ENCODE assay signal across 2 cellular contexts in the genomic region with DNA sequence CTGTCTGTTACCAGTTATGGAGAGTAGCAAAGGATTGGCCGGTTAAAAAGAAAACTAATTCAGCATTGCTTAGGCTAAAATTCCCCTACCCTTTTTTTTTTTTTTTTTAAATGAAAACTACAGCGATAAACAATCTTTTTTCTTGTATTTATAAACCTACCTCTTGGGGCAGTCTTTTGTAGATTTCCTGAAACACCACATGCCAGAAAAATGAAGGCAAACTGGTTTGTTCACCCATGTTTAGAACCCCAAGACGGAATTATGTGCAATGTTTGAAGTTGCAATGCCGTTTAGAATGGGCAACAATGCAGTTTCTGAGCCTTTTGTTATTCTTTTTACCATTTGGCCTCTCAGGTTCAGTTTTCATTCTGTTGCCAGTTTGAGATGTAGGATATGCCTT.
TF ChIP-seq lines count a peak whose summit lies in the region.

No MANE protein-coding gene starts in this region.

TF ChIP-seq in SK-N-SH, 30 proteins besides CTCF, POLR2A, EP300 and RAD21 (continued from another document):
- TF ChIP-seq, protein P1, sequence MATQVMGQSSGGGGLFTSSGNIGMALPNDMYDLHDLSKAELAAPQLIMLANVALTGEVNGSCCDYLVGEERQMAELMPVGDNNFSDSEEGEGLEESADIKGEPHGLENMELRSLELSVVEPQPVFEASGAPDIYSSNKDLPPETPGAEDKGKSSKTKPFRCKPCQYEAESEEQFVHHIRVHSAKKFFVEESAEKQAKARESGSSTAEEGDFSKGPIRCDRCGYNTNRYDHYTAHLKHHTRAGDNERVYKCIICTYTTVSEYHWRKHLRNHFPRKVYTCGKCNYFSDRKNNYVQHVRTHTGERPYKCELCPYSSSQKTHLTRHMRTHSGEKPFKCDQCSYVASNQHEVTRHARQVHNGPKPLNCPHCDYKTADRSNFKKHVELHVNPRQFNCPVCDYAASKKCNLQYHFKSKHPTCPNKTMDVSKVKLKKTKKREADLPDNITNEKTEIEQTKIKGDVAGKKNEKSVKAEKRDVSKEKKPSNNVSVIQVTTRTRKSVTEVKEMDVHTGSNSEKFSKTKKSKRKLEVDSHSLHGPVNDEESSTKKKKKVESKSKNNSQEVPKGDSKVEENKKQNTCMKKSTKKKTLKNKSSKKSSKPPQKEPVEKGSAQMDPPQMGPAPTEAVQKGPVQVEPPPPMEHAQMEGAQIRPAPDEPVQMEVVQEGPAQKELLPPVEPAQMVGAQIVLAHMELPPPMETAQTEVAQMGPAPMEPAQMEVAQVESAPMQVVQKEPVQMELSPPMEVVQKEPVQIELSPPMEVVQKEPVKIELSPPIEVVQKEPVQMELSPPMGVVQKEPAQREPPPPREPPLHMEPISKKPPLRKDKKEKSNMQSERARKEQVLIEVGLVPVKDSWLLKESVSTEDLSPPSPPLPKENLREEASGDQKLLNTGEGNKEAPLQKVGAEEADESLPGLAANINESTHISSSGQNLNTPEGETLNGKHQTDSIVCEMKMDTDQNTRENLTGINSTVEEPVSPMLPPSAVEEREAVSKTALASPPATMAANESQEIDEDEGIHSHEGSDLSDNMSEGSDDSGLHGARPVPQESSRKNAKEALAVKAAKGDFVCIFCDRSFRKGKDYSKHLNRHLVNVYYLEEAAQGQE (IDR thresholded peaks at IDR 0.05; ENCODE audit: low read depth, low read length) = no peak
- TF ChIP-seq SMC3 (IDR thresholded peaks at IDR 0.05; ENCODE audit: low read depth, low read length) (no peak), GABPA (IDR thresholded peaks at IDR 0.05; ENCODE audit: low read depth) (no peak), JUND (IDR thresholded peaks at IDR 0.05) (no peak), CHD2 (IDR thresholded peaks at IDR 0.05; ENCODE audit: low read length, partially characterized antibody) (no peak), RXRA (IDR thresholded peaks at IDR 0.05; ENCODE audit: borderline replicate concordance, low read depth) (no peak), YY1 (IDR thresholded peaks at IDR 0.05; ENCODE audit: low read depth) (no peak), ELF1 (IDR thresholded peaks at IDR 0.05) (no peak), MXI1 (IDR thresholded peaks at IDR 0.05; ENCODE audit: low read depth, low read length) (no peak), GATA2 (CRISPR knock-in tag; IDR thresholded peaks at IDR 0.05) (no peak), TAF1 (IDR thresholded peaks at IDR 0.05; ENCODE audit: borderline replicate concordance, low read depth, low read length) (no peak), RFX5 (IDR thresholded peaks at IDR 0.05; ENCODE audit: low read length) (no peak), MEF2A (IDR thresholded peaks at IDR 0.05; ENCODE audit: borderline replicate concordance, low read depth) (no peak), RCOR1 (IDR thresholded peaks at IDR 0.05; ENCODE audit: low read length) (no peak)
- TF ChIP-seq, protein P2, sequence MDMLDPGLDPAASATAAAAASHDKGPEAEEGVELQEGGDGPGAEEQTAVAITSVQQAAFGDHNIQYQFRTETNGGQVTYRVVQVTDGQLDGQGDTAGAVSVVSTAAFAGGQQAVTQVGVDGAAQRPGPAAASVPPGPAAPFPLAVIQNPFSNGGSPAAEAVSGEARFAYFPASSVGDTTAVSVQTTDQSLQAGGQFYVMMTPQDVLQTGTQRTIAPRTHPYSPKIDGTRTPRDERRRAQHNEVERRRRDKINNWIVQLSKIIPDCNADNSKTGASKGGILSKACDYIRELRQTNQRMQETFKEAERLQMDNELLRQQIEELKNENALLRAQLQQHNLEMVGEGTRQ (IDR thresholded peaks at IDR 0.05; ENCODE audit: borderline replicate concordance, low read depth, low read length) = no peak
- TF ChIP-seq, protein P3, sequence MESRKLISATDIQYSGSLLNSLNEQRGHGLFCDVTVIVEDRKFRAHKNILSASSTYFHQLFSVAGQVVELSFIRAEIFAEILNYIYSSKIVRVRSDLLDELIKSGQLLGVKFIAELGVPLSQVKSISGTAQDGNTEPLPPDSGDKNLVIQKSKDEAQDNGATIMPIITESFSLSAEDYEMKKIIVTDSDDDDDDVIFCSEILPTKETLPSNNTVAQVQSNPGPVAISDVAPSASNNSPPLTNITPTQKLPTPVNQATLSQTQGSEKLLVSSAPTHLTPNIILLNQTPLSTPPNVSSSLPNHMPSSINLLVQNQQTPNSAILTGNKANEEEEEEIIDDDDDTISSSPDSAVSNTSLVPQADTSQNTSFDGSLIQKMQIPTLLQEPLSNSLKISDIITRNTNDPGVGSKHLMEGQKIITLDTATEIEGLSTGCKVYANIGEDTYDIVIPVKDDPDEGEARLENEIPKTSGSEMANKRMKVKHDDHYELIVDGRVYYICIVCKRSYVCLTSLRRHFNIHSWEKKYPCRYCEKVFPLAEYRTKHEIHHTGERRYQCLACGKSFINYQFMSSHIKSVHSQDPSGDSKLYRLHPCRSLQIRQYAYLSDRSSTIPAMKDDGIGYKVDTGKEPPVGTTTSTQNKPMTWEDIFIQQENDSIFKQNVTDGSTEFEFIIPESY (IDR thresholded peaks at IDR 0.05; ENCODE audit: borderline replicate concordance, low read depth) = no peak
- TF ChIP-seq, protein P4, sequence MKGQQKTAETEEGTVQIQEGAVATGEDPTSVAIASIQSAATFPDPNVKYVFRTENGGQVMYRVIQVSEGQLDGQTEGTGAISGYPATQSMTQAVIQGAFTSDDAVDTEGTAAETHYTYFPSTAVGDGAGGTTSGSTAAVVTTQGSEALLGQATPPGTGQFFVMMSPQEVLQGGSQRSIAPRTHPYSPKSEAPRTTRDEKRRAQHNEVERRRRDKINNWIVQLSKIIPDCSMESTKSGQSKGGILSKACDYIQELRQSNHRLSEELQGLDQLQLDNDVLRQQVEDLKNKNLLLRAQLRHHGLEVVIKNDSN (IDR thresholded peaks at IDR 0.05; ENCODE audit: borderline replicate concordance, low read depth) = no peak

TF ChIP-seq in SK-N-SH treated with all-trans-retinoic acid at 6 μM for 48 hours, 23 proteins besides CTCF, POLR2A, EP300 and RAD21:
- TF ChIP-seq, protein P5, sequence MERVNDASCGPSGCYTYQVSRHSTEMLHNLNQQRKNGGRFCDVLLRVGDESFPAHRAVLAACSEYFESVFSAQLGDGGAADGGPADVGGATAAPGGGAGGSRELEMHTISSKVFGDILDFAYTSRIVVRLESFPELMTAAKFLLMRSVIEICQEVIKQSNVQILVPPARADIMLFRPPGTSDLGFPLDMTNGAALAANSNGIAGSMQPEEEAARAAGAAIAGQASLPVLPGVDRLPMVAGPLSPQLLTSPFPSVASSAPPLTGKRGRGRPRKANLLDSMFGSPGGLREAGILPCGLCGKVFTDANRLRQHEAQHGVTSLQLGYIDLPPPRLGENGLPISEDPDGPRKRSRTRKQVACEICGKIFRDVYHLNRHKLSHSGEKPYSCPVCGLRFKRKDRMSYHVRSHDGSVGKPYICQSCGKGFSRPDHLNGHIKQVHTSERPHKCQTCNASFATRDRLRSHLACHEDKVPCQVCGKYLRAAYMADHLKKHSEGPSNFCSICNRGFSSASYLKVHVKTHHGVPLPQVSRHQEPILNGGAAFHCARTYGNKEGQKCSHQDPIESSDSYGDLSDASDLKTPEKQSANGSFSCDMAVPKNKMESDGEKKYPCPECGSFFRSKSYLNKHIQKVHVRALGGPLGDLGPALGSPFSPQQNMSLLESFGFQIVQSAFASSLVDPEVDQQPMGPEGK (CRISPR knock-in tag; IDR thresholded peaks at IDR 0.05; ENCODE audit: borderline replicate concordance) = no peak
- no peak for TF ChIP-seq ZFP3 (CRISPR knock-in tag; IDR thresholded peaks at IDR 0.05)
- no peak for TF ChIP-seq CSDC2 (CRISPR knock-in tag; IDR thresholded peaks at IDR 0.05)
- no peak for TF ChIP-seq PPARA (CRISPR knock-in tag; IDR thresholded peaks at IDR 0.05; ENCODE audit: borderline replicate concordance)
- TF ChIP-seq, protein P6, sequence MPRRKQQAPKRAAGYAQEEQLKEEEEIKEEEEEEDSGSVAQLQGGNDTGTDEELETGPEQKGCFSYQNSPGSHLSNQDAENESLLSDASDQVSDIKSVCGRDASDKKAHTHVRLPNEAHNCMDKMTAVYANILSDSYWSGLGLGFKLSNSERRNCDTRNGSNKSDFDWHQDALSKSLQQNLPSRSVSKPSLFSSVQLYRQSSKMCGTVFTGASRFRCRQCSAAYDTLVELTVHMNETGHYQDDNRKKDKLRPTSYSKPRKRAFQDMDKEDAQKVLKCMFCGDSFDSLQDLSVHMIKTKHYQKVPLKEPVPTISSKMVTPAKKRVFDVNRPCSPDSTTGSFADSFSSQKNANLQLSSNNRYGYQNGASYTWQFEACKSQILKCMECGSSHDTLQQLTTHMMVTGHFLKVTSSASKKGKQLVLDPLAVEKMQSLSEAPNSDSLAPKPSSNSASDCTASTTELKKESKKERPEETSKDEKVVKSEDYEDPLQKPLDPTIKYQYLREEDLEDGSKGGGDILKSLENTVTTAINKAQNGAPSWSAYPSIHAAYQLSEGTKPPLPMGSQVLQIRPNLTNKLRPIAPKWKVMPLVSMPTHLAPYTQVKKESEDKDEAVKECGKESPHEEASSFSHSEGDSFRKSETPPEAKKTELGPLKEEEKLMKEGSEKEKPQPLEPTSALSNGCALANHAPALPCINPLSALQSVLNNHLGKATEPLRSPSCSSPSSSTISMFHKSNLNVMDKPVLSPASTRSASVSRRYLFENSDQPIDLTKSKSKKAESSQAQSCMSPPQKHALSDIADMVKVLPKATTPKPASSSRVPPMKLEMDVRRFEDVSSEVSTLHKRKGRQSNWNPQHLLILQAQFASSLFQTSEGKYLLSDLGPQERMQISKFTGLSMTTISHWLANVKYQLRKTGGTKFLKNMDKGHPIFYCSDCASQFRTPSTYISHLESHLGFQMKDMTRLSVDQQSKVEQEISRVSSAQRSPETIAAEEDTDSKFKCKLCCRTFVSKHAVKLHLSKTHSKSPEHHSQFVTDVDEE (CRISPR knock-in tag; IDR thresholded peaks at IDR 0.05) = no peak
- no peak for TF ChIP-seq ZNF565 (CRISPR knock-in tag; conservative IDR thresholded peaks at IDR 0.05; ENCODE audit: low read depth)
- TF ChIP-seq TOX (CRISPR knock-in tag; IDR thresholded peaks at IDR 0.05; ENCODE audit: borderline replicate concordance) = no peak
- no peak for TF ChIP-seq ZC3H10 (CRISPR knock-in tag; IDR thresholded peaks at IDR 0.05)
- no peak for TF ChIP-seq ZNF70 (CRISPR knock-in tag; IDR thresholded peaks at IDR 0.05)
- no peak for TF ChIP-seq OSR1 (CRISPR knock-in tag; IDR thresholded peaks at IDR 0.05)
- TF ChIP-seq, protein P7, sequence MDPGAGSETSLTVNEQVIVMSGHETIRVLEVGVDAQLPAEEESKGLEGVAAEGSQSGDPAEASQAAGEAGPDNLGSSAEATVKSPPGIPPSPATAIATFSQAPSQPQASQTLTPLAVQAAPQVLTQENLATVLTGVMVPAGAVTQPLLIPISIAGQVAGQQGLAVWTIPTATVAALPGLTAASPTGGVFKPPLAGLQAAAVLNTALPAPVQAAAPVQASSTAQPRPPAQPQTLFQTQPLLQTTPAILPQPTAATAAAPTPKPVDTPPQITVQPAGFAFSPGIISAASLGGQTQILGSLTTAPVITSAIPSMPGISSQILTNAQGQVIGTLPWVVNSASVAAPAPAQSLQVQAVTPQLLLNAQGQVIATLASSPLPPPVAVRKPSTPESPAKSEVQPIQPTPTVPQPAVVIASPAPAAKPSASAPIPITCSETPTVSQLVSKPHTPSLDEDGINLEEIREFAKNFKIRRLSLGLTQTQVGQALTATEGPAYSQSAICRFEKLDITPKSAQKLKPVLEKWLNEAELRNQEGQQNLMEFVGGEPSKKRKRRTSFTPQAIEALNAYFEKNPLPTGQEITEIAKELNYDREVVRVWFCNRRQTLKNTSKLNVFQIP (CRISPR knock-in tag; IDR thresholded peaks at IDR 0.05; ENCODE audit: borderline replicate concordance, low read depth) = no peak
